ENCODE assay signal across 8 cellular contexts in the genomic region with DNA sequence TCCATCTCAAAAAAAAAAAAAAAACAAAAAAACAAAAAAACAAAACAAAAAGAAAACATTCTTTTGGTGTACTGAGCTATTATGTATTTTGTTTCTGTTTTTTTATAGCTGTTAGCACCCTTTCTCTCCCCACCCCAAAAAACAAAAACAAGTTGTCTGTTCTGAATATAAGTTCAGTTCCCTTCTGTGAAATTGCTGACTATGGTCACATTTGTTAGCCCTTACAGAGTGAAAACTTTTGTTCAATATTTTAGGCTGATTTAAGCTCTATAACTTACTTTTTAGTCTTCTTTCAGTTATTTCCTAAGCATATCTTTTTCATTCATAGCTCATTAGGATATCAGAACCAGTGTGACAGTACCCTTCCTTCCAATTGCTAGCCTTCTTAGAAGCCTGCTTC.
"Had no signal": no experiment of that assay in that cellular context is flagged by ENCODE, and none has a peak within 500 bp of the region (broad histone marks: within the 10 kb centered on the region; RNA-seq: fewer than 3 reads in every experiment).

No MANE protein-coding gene starts in this region.

- H2AFZ ChIP-seq: GM23248 had no signal

- FAIRE-seq: H54 had no signal

- DNase-seq: GM23248, GOT3, H9, HCEC 1CT, Kasumi-1, KG1 had no signal

- H3K27ac ChIP-seq: GM23248, HL-60 had no signal

- H3K4me3 ChIP-seq: GM23248 had no signal

- H3K9ac ChIP-seq: GM23248 had no signal
